In the genomic region with DNA sequence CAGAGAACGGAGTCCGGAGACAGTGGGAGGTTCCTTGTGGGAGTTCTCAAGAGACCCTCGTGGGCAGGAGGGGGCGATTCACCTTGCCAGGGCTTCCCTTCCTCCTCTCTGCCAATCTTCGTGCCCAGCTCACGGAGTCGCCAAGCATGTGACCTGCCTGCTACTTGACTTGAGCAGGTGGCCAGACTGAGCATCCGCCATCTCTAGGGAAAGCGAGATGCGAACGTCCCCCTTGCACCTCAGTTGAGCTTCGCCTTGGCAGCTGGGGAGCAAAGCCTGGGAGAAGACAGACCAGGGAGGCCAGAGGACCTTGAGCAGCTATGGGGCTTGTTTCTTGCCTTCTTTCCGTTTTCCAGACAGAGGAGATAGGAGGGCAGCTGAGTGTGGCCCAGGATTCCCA, we compare ENCODE assay signal across 20 cellular contexts.
DNase-seq lines count a peak whose midpoint lies in the region; ATAC-seq, FAIRE-seq and TF ChIP-seq lines count a peak whose summit lies in the region.
"Had no signal": no experiment of that assay in that cellular context is flagged by ENCODE, and none has a peak within 500 bp of the region (broad histone marks: within the 10 kb centered on the region; RNA-seq: fewer than 3 reads in every experiment).

No MANE protein-coding gene starts in this region.

- H2BK120ac ChIP-seq in mesendoderm (ENCODE audit: low read depth, low read length): no peak overlapping the region

- H3K79me2 ChIP-seq in K562 (ENCODE audit: control insufficient read depth, insufficient read depth, low read length) (no peaks in the 10 kb centered on the region), mesendoderm (ENCODE audit: control insufficient read depth, insufficient read depth, low read length) (no peaks in the 10 kb centered on the region)

- H3K9me1 ChIP-seq in K562 (ENCODE audit: control insufficient read depth, insufficient read depth, low read length): no peaks in the 10 kb centered on the region

- peak; percentile 38 for FAIRE-seq in GM12892 (lab: Jason Lieb, UNC)
- FAIRE-seq in K562 (lab: Jason Lieb, UNC): no peak
- FAIRE-seq: A204.1, G401.6 had no signal

- 1% methylated on average over 13 of the region's 13 CpGs for WGBS in K562 (ENCODE audit: insufficient coverage, low coverage, missing lambda C conversion rate)
- WGBS in mesendoderm (ENCODE audit: extremely low coverage, insufficient coverage, low lambda C conversion rate): no CpG with 5 or more reads among the region's 13 CpGs

- no peak for TF ChIP-seq EP300 in K562 (IDR thresholded peaks at IDR 0.05; ENCODE audit: low read length)

- no peak for TF ChIP-seq POLR2A in GM12892 (IDR thresholded peaks at IDR 0.05; ENCODE audit: low read depth, low read length)
- TF ChIP-seq POLR2A in K562 (conservative IDR thresholded peaks at IDR 0.05): no peak

- no peak overlapping the region for H3K4me3 Mint-ChIP-seq in nephron progenitor cell
- H3K4me3 Mint-ChIP-seq: B cell; CD4-positive, CD25-positive, alpha-beta regulatory T cell; CD8-positive, alpha-beta T cell had no signal

- CTCF ChIA-PET in K562 (lab: Yijun Ruan, JAX; ENCODE audit: low intra/inter-chr PET ratio): no interaction called here

- intact Hi-C loops in K562 (cut with micrococcal nuclease): no loop called here

- in situ Hi-C loops in K562 (cut with MboI): no loop called here
- in situ Hi-C loops in GM13977 (cut with MboI; ENCODE audit: low pct_unique_long_range_greater_than_20kb, low sequenced_read_pairs, unreplicated experiment): no loop called here
- in situ Hi-C loops in GM13976 (cut with MboI; ENCODE audit: low sequenced_read_pairs, unreplicated experiment): no loop called here

- no TSS peak for BruUV-seq in K562 (replicated peaks; lab: Mats Ljungman, UMichigan)

- H3K23ac ChIP-seq in mesendoderm (ENCODE audit: low read length): no peak overlapping the region

- H3K27me3 ChIP-seq in K562 (ENCODE audit: control insufficient read depth in 2 of 2, insufficient read depth in 2 of 2, low read length in 2 of 2): peaks cover 12 to 70% of the 10 kb centered on the region in 2 experiments
- no peaks in the 10 kb centered on the region for H3K27me3 ChIP-seq in mesendoderm (ENCODE audit: insufficient read depth, low read length, poor library complexity)
- H3K27me3 ChIP-seq: BLaER1 had no signal

- no peak overlapping the region for H3K4ac ChIP-seq in mesendoderm (ENCODE audit: low read depth, low read length)

- H2BK5ac ChIP-seq in mesendoderm (ENCODE audit: low read length): no peak overlapping the region

- no peak overlapping the region for H2BK15ac ChIP-seq in mesendoderm (replicated peaks; ENCODE audit: low read depth)

- H2AFZ ChIP-seq in K562 (ENCODE audit: low read depth, low read length): no peak overlapping the region

- H3K4me3 ChIP-seq in K562: no peak overlapping the region
- no peak overlapping the region for H3K4me3 ChIP-seq in mesendoderm (ENCODE audit: low read length)
- H3K4me3 ChIP-seq: BLaER1 had no signal

- H3K27ac ChIP-seq in K562 (ENCODE audit: extremely low read depth, low read depth, low read length) (no peak overlapping the region), mesendoderm (ENCODE audit: low read depth, low read length) (no peak overlapping the region)
- H3K27ac ChIP-seq: 22Rv1, BLaER1, C4-2B had no signal

- no peak overlapping the region for H4K5ac ChIP-seq in mesendoderm (ENCODE audit: low read length)

- POLR2A ChIA-PET in K562 (lab: Yijun Ruan, JAX): interaction anchor here (1.4 kb wide), 1 partner anchor 13 kb away, joined by 4 read pairs; no protein-coding TSS in a partner anchor

- no peaks in the 10 kb centered on the region; the same call in 1 of the 2 replicates for H4K20me1 ChIP-seq in K562 (replicated peaks; ENCODE audit: control insufficient read depth, insufficient read depth, low read length)
- H4K20me1 ChIP-seq: BLaER1 had no signal

- H3K9ac ChIP-seq in K562 (ENCODE audit: insufficient read depth in 1 of 2, low read depth in 2 of 2, low read length in 2 of 2): no peak overlapping the region
- no peak overlapping the region for H3K9ac ChIP-seq in mesendoderm (ENCODE audit: low read length)
- H3K9ac ChIP-seq: BLaER1 had no signal

- DNase-seq in GM12892 (ENCODE audit: insufficient read length): no peak
- no peak for DNase-seq in K562 (ENCODE audit: extremely low read depth in 1 of 4, low spot score in 3 of 4)
- DNase-seq in mesendoderm: no peak
- no peak for DNase-seq in GM13977 (ENCODE audit: low spot score)
- DNase-seq in nephron progenitor cell: no peak
- no peak for DNase-seq in GM13976 (ENCODE audit: low spot score)
- DNase-seq: Caco-2; CD4-positive, CD25-positive, alpha-beta regulatory T cell; CD8-positive, alpha-beta T cell; DMS153; DND-41; GOT3; H7 had no signal

- no peak for ATAC-seq in K562
- ATAC-seq: CD8-positive, alpha-beta T cell; HCT116 had no signal

- peaks cover 26% of the 10 kb centered on the region for H3K4me1 Mint-ChIP-seq in nephron progenitor cell
- H3K4me1 Mint-ChIP-seq: CD4-positive, CD25-positive, alpha-beta regulatory T cell had no signal

- H3K9me3 ChIP-seq in K562 (replicated peaks; ENCODE audit: control insufficient read depth, insufficient read depth, low read depth, low read length): no peaks in the 10 kb centered on the region
- H3K9me3 ChIP-seq: BLaER1, Caco-2 had no signal

- no peak overlapping the region for H3K56ac ChIP-seq in mesendoderm (ENCODE audit: low read length)

- no peak overlapping the region for H3K27ac Mint-ChIP-seq in nephron progenitor cell
- H3K27ac Mint-ChIP-seq: B cell; CD4-positive, CD25-positive, alpha-beta regulatory T cell; CD8-positive, alpha-beta T cell had no signal

- peaks cover 44% of the 10 kb centered on the region for H3K27me3 Mint-ChIP-seq in nephron progenitor cell (ENCODE audit: low read depth, poor library complexity)

- peak overlapping the region; percentile 5 for H2AK5ac ChIP-seq in mesendoderm (ENCODE audit: low read length)

- no peaks in the 10 kb centered on the region for H3K36me3 Mint-ChIP-seq in nephron progenitor cell (ENCODE audit: low read depth)
- H3K36me3 Mint-ChIP-seq: CD4-positive, CD25-positive, alpha-beta regulatory T cell; CD8-positive, alpha-beta T cell had no signal

- H3K18ac ChIP-seq in mesendoderm (ENCODE audit: low read length): no peak overlapping the region

- H3K4me2 ChIP-seq in K562 (ENCODE audit: insufficient read depth, low read length) (no peak overlapping the region), mesendoderm (ENCODE audit: low read length) (no peak overlapping the region)

- H4K8ac ChIP-seq in mesendoderm (ENCODE audit: low read depth, low read length): no peak overlapping the region

- TF ChIP-seq RAD21 in K562 (CRISPR knock-in tag; conservative IDR thresholded peaks at IDR 0.05 in 1 of 2, IDR thresholded peaks at IDR 0.05 in 1 of 2): no peak

- H3K79me1 ChIP-seq in mesendoderm (ENCODE audit: low read length): no peaks in the 10 kb centered on the region

- no peaks in the 10 kb centered on the region for H3K4me1 ChIP-seq in K562 (replicated peaks in 1 of 2; ENCODE audit: control insufficient read depth in 2 of 2, insufficient read depth in 2 of 2, low read length in 2 of 2)
- peaks cover 18% of the 10 kb centered on the region for H3K4me1 ChIP-seq in mesendoderm (ENCODE audit: control insufficient read depth, low read depth, low read length)

- H3K9me3 Mint-ChIP-seq in nephron progenitor cell: no peaks in the 10 kb centered on the region
- H3K9me3 Mint-ChIP-seq: CD4-positive, CD25-positive, alpha-beta regulatory T cell; CD8-positive, alpha-beta T cell had no signal

- H3K36me3 ChIP-seq in K562 (ENCODE audit: control insufficient read depth, insufficient read depth, low read length) (no peaks in the 10 kb centered on the region), mesendoderm (ENCODE audit: control insufficient read depth, insufficient read depth, low read length) (no peaks in the 10 kb centered on the region)
- H3K36me3 ChIP-seq: BLaER1 had no signal

- no peak for TF ChIP-seq CTCF in K562 (IDR thresholded peaks at IDR 0.05 in 2 of 3, conservative IDR thresholded peaks at IDR 0.05 in 1 of 3; ENCODE audit: insufficient read depth in 2 of 3, low read depth in 1 of 3, low read length in 3 of 3)
- no peak for TF ChIP-seq CTCF in GM13977 (IDR thresholded peaks at IDR 0.05; ENCODE audit: extremely low read depth, insufficient read depth, missing control alignments)
- no peak for TF ChIP-seq CTCF in nephron progenitor cell (IDR thresholded peaks at IDR 0.05)
- TF ChIP-seq CTCF in GM13976 (IDR thresholded peaks at IDR 0.05; ENCODE audit: borderline replicate concordance, control extremely low read depth, extremely low read depth, insufficient read depth, missing control alignments): no peak

TF ChIP-seq in K562, 482 proteins besides CTCF, POLR2A, EP300 and RAD21:
- TF ChIP-seq POLR2AphosphoS5 (IDR thresholded peaks at IDR 0.05; ENCODE audit: control insufficient read depth, insufficient read depth, low read depth, low read length) (0 out of 2 replicates have a peak, but pooled peaks have one; percentile 25), ZNF589 (CRISPR knock-in tag; IDR thresholded peaks at IDR 0.05; ENCODE audit: low read depth) (no peak), KDM2B (CRISPR knock-in tag; IDR thresholded peaks at IDR 0.05) (no peak), TFE3 (CRISPR knock-in tag; IDR thresholded peaks at IDR 0.05) (0 out of 2 replicates have a peak, but pooled peaks have one; percentile 4), ZNF445 (CRISPR knock-in tag; IDR thresholded peaks at IDR 0.05; ENCODE audit: low read depth) (no peak), NEUROD1 (IDR thresholded peaks at IDR 0.05; ENCODE audit: borderline replicate concordance, low read depth, low read length, partially characterized antibody) (no peak)
